Comparison of ENCODE assay signal across 17 cellular contexts in genomic region chr14:75533791-75534190, GRCh38. TPM values are rescaled to one million over a fixed set of nuclear protein-coding genes. Genes with fewer than 3 reads are reported as not detected.
A peak's percentile ranks its signal among the peaks of the same experiment; 100 is the strongest.
DNase-seq lines count a peak whose midpoint lies in the region; ATAC-seq and TF ChIP-seq lines count a peak whose summit lies in the region.
"Had no signal": no experiment of that assay in that cellular context is flagged by ENCODE, and none has a peak within 500 bp of the region (broad histone marks: within the 10 kb centered on the region; RNA-seq: fewer than 3 reads in every experiment).

No MANE protein-coding gene starts in this region.

- peaks cover 0 to 16% (median 0%) of the 10 kb centered on the region in 3 experiments for H3K36me3 ChIP-seq in naive thymus-derived CD4-positive, alpha-beta T cell (ENCODE audit: control insufficient read depth in 2 of 3, insufficient read depth in 3 of 3, low read length in 3 of 3)

- no peaks in the 10 kb centered on the region for H3K9me3 ChIP-seq in CD4-positive, alpha-beta T cell (ENCODE audit: control insufficient read depth, low read length)
- H3K9me3 ChIP-seq in naive thymus-derived CD4-positive, alpha-beta T cell (ENCODE audit: control insufficient read depth in 2 of 3, low read length in 3 of 3): no peaks in the 10 kb centered on the region

- peaks cover 77% of the 10 kb centered on the region for H3K36me3 Mint-ChIP-seq in activated CD4-positive, alpha-beta T cell treated with anti-CD3 and anti-CD28 coated beads, Interleukin-2, amount 10 ng/mL, durations not matched to agents 24 days and 14 days (ENCODE audit: low read depth)
- peaks cover 74% of the 10 kb centered on the region for H3K36me3 Mint-ChIP-seq in CD4-positive, alpha-beta T cell (ENCODE audit: low read depth)
- peaks cover 70% of the 10 kb centered on the region for H3K36me3 Mint-ChIP-seq in activated B cell treated with CpG ODN at 0.5 μM for 24 hours (ENCODE audit: low read depth)
- peaks cover 10 to 42% (median 24%) of the 10 kb centered on the region in 5 donors for H3K36me3 Mint-ChIP-seq in naive thymus-derived CD4-positive, alpha-beta T cell

- no peak for ATAC-seq in CD4-positive, alpha-beta T cell (ENCODE audit: poor library complexity)
- no peak for ATAC-seq in activated B cell treated with CpG ODN at 0.5 μM for 24 hours (ENCODE audit: low read depth)
- ATAC-seq in naive thymus-derived CD4-positive, alpha-beta T cell: no peak

- peaks cover 0 to 12% of the 10 kb centered on the region in 2 donors for H3K4me1 ChIP-seq in naive thymus-derived CD4-positive, alpha-beta T cell (ENCODE audit: control insufficient read depth in 2 of 2, insufficient read depth in 2 of 2, low read length in 2 of 2)

- TF ChIP-seq CTCF in CD4-positive, alpha-beta T cell (IDR thresholded peaks at IDR 0.05): no peak
- TF ChIP-seq CTCF in activated B cell treated with CpG ODN at 0.5 μM for 24 hours (IDR thresholded peaks at IDR 0.05): no peak

- no peak overlapping the region for H3K4me3 ChIP-seq in naive thymus-derived CD4-positive, alpha-beta T cell (ENCODE audit: low read length)
- H3K4me3 ChIP-seq: smooth muscle cell had no signal

- intact Hi-C loops in activated CD4-positive, alpha-beta T cell treated with anti-CD3 and anti-CD28 coated beads, Interleukin-2, amount 10 ng/mL, durations not matched to agents 24 days and 14 days (cut with micrococcal nuclease): no loop called here
- intact Hi-C loops in CD4-positive, alpha-beta T cell (cut with DNase I, micrococcal nuclease): no loop called here
- intact Hi-C loops in activated B cell treated with CpG ODN at 0.5 μM for 24 hours (cut with micrococcal nuclease): no loop called here
- intact Hi-C loops in naive thymus-derived CD4-positive, alpha-beta T cell (cut with micrococcal nuclease): no loop called here

- DNase-seq in activated CD4-positive, alpha-beta T cell treated with anti-CD3 and anti-CD28 coated beads, Interleukin-2, amount 10 ng/mL, durations not matched to agents 24 days and 14 days: no peak
- DNase-seq in activated CD4-positive, alpha-beta T cell treated with anti-CD3 and anti-CD28 coated beads, Interleukin-2, amount 50 U/mL, for 48 hours: no peak
- DNase-seq in CD4-positive, alpha-beta T cell: no peak
- DNase-seq in activated B cell treated with CpG ODN at 0.5 μM for 24 hours (no peak), dedifferentiated amniotic fluid mesenchymal stem cell (ENCODE audit: extremely low spot score) (no peak), kidney glomerular epithelial cell (lab: John Stamatoyannopoulos, UW) (no peak), COLO668 (lab: John Stamatoyannopoulos, UW; ENCODE audit: unreplicated experiment) (no peak)
- no peak for DNase-seq in naive thymus-derived CD4-positive, alpha-beta T cell
- DNase-seq: activated CD4-positive, alpha-beta T cell treated with anti-CD3 and anti-CD28 coated beads for 1 hour; activated effector memory CD4-positive, alpha-beta T cell treated with Interleukin-2 at 50 U/mL for 16 hours; NCI-H1417 treated with DMSO at 0.1 percent for 48 hours; NCI-H226 had no signal

- no peak overlapping the region for H3K27ac Mint-ChIP-seq in activated CD4-positive, alpha-beta T cell treated with anti-CD3 and anti-CD28 coated beads, Interleukin-2, amount 10 ng/mL, durations not matched to agents 24 days and 14 days
- H3K27ac Mint-ChIP-seq in CD4-positive, alpha-beta T cell: peak overlapping the region; percentile 89
- H3K27ac Mint-ChIP-seq in activated B cell treated with CpG ODN at 0.5 μM for 24 hours: peak overlapping the region; percentile 32
- peak overlapping the region in 8 of 9 donors; percentile 6 to 91 (median 53) for H3K27ac Mint-ChIP-seq in naive thymus-derived CD4-positive, alpha-beta T cell
- H3K27ac Mint-ChIP-seq: progenitor cell of endocrine pancreas had no signal

- CTCF ChIA-PET in CD4-positive, alpha-beta T cell (lab: Charles Lee): interaction anchor here (0.9 to 1.7 kb wide), 3 partner anchors 15 to 33 kb away, joined by 3 to 5 read pairs (median 4); no protein-coding TSS in a partner anchor
- CTCF ChIA-PET in activated B cell treated with CpG ODN at 0.5 μM for 24 hours (lab: Charles Lee): interaction anchor here (0.5 to 1.5 kb wide), 3 partner anchors 8 to 43 kb away, joined by 3 to 4 read pairs (median 3); no protein-coding TSS in a partner anchor
- CTCF ChIA-PET in naive thymus-derived CD4-positive, alpha-beta T cell (lab: Charles Lee): interaction anchor here (1.0 to 2.1 kb wide), 2 partner anchors 9 to 44 kb away, joined by 5 read pairs; partner anchors contain the start of gene FLVCR2

- peak overlapping the region; percentile 32 for H3K27ac ChIP-seq in CD4-positive, alpha-beta T cell (ENCODE audit: low read depth, low read length)
- peak overlapping the region; percentile 43 for H3K27ac ChIP-seq in naive thymus-derived CD4-positive, alpha-beta T cell (ENCODE audit: low read depth, low read length)
- H3K27ac ChIP-seq: epithelial cell of prostate had no signal

- H3K27me3 Mint-ChIP-seq in activated CD4-positive, alpha-beta T cell treated with anti-CD3 and anti-CD28 coated beads, Interleukin-2, amount 10 ng/mL, durations not matched to agents 24 days and 14 days: no peaks in the 10 kb centered on the region
- H3K27me3 Mint-ChIP-seq in CD4-positive, alpha-beta T cell: no peaks in the 10 kb centered on the region
- H3K27me3 Mint-ChIP-seq in activated B cell treated with CpG ODN at 0.5 μM for 24 hours: no peaks in the 10 kb centered on the region
- H3K27me3 Mint-ChIP-seq in naive thymus-derived CD4-positive, alpha-beta T cell: no peaks in the 10 kb centered on the region
- H3K27me3 Mint-ChIP-seq: progenitor cell of endocrine pancreas had no signal

- POLR2A ChIA-PET in CD4-positive, alpha-beta T cell (lab: Charles Lee): interaction anchor here (1.3 to 3.6 kb wide), 2 partner anchors 9 to 11 kb away, joined by 3 to 28 read pairs; partner anchors contain the start of gene BATF
- POLR2A ChIA-PET in activated B cell treated with CpG ODN at 0.5 μM for 24 hours (lab: Charles Lee): interaction anchor here (1.2 to 14.0 kb wide), 3 partner anchors 9 to 27 kb away, joined by 4 to 356 read pairs (median 10); partner anchors contain the start of gene BATF
- POLR2A ChIA-PET in naive thymus-derived CD4-positive, alpha-beta T cell (lab: Charles Lee): interaction anchor here (1.0 to 1.8 kb wide), 2 partner anchors 8 to 9 kb away, joined by 6 read pairs; no protein-coding TSS in a partner anchor

- H3K4me1 Mint-ChIP-seq in activated CD4-positive, alpha-beta T cell treated with anti-CD3 and anti-CD28 coated beads, Interleukin-2, amount 10 ng/mL, durations not matched to agents 24 days and 14 days: peaks cover 56% of the 10 kb centered on the region
- H3K4me1 Mint-ChIP-seq in CD4-positive, alpha-beta T cell (ENCODE audit: low read depth): peaks cover 61% of the 10 kb centered on the region
- peaks cover 53% of the 10 kb centered on the region for H3K4me1 Mint-ChIP-seq in activated B cell treated with CpG ODN at 0.5 μM for 24 hours
- peaks cover 19 to 61% (median 45%) of the 10 kb centered on the region in 7 donors for H3K4me1 Mint-ChIP-seq in naive thymus-derived CD4-positive, alpha-beta T cell

- no peaks in the 10 kb centered on the region for H3K9me3 Mint-ChIP-seq in activated CD4-positive, alpha-beta T cell treated with anti-CD3 and anti-CD28 coated beads, Interleukin-2, amount 10 ng/mL, durations not matched to agents 24 days and 14 days
- no peaks in the 10 kb centered on the region for H3K9me3 Mint-ChIP-seq in CD4-positive, alpha-beta T cell
- no peaks in the 10 kb centered on the region for H3K9me3 Mint-ChIP-seq in activated B cell treated with CpG ODN at 0.5 μM for 24 hours
- H3K9me3 Mint-ChIP-seq in naive thymus-derived CD4-positive, alpha-beta T cell: peaks cover 0 to 1% (median 0%) of the 10 kb centered on the region in 11 donors

- no peaks in the 10 kb centered on the region for H3K27me3 ChIP-seq in CD4-positive, alpha-beta T cell (ENCODE audit: control insufficient read depth, insufficient read depth, low read length)
- no peaks in the 10 kb centered on the region for H3K27me3 ChIP-seq in naive thymus-derived CD4-positive, alpha-beta T cell (ENCODE audit: control insufficient read depth in 2 of 2, insufficient read depth in 2 of 2, low read length in 2 of 2)

- H3K4me3 Mint-ChIP-seq in activated CD4-positive, alpha-beta T cell treated with anti-CD3 and anti-CD28 coated beads, Interleukin-2, amount 10 ng/mL, durations not matched to agents 24 days and 14 days: peak overlapping the region; percentile 0
- H3K4me3 Mint-ChIP-seq in CD4-positive, alpha-beta T cell: peak overlapping the region; percentile 20
- H3K4me3 Mint-ChIP-seq in activated B cell treated with CpG ODN at 0.5 μM for 24 hours: peak overlapping the region; percentile 3
- H3K4me3 Mint-ChIP-seq in naive thymus-derived CD4-positive, alpha-beta T cell: peak overlapping the region in 1 of 10 donors; percentile 4

RNA-seq across cellular contexts. Expression of gene BATF, which starts 11.5 kb away (rescaled TPM):
- total RNA-seq in activated CD4-positive, alpha-beta T cell treated with anti-CD3 and anti-CD28 coated beads, Interleukin-2, amount 10 ng/mL, durations not matched to agents 24 days and 14 days: 175 and 178 TPM in 2 replicates
- 1 to 10 TPM; 6.7 to 7.8 TPM for total RNA-seq in CD4-positive, alpha-beta T cell
- total RNA-seq in activated B cell treated with CpG ODN at 0.5 μM for 24 hours: 160 and 171 TPM in 2 replicates
- 10 to 100 TPM in 3 of 5 experiments, 1 to 10 TPM in 2; 6.8 to 70.0 (median 10.6) TPM for total RNA-seq in naive thymus-derived CD4-positive, alpha-beta T cell
- 10 to 100 TPM; 24.7 to 26.7 TPM for polyA plus RNA-seq in naive thymus-derived CD4-positive, alpha-beta T cell
- total RNA-seq: astrocyte, myocyte, progenitor cell of endocrine pancreas, smooth muscle cell had no signal
- polyA plus RNA-seq: smooth muscle cell had no signal

RNA-seq across cellular contexts. Expression of gene FLVCR2, which starts 44.6 kb away (rescaled TPM):
- 3.6 and 5.4 TPM in 2 replicates for total RNA-seq in activated CD4-positive, alpha-beta T cell treated with anti-CD3 and anti-CD28 coated beads, Interleukin-2, amount 10 ng/mL, durations not matched to agents 24 days and 14 days
- 1 to 10 TPM in 1 of 2 experiments, under 1 TPM in 1; 0.71 to 2.3 TPM for total RNA-seq in CD4-positive, alpha-beta T cell
- 11.7 and 12.5 TPM in 2 replicates for total RNA-seq in activated B cell treated with CpG ODN at 0.5 μM for 24 hours
- 1 to 10 TPM in 4 of 5 experiments, under 1 TPM in 1; 0.80 to 9.4 (median 5.0) TPM for total RNA-seq in naive thymus-derived CD4-positive, alpha-beta T cell
- polyA plus RNA-seq in naive thymus-derived CD4-positive, alpha-beta T cell: 1 to 10 TPM; 1.6 to 2.2 TPM
